ENCODE assay signal across 21 cellular contexts in genomic region chr11:73233211-73233610, GRCh38. TPM values are rescaled to one million over a fixed set of nuclear protein-coding genes. Genes with fewer than 3 reads are reported as not detected.
DNase-seq lines count a peak whose midpoint lies in the region; ATAC-seq and TF ChIP-seq lines count a peak whose summit lies in the region.
"Had no signal": no experiment of that assay in that cellular context is flagged by ENCODE, and none has a peak within 500 bp of the region (broad histone marks: within the 10 kb centered on the region; RNA-seq: fewer than 3 reads in every experiment).

No MANE protein-coding gene starts in this region.

- H3K9me3 ChIP-seq in Peyer's patch = no peaks in the 10 kb centered on the region
- no peaks in the 10 kb centered on the region for H3K9me3 ChIP-seq in skeletal muscle tissue (ENCODE audit: control insufficient read depth in 3 of 3, low read length in 3 of 3)
- H3K9me3 ChIP-seq: Caco-2 had no signal

- no peak for ATAC-seq in left colon
- no peak for ATAC-seq in HG03039 (IDR thresholded peaks at IDR 0.05; ENCODE audit: unreplicated experiment)
- no peak for ATAC-seq in HG02981 (IDR thresholded peaks at IDR 0.05; ENCODE audit: unreplicated experiment)
- ATAC-seq: HepG2 had no signal

- intact Hi-C loops in left colon (cut with DNase I, micrococcal nuclease) = loop anchor here in 1 of 2 donors (10.0 kb wide), 1 partner anchor 48 kb away; no protein-coding TSS in a partner anchor

- no peak for TF ChIP-seq CTCF in Peyer's patch (IDR thresholded peaks at IDR 0.05)

- H3K27me3 ChIP-seq in Peyer's patch (no peaks in the 10 kb centered on the region), skeletal muscle tissue (ENCODE audit: control insufficient read depth in 3 of 3, insufficient read depth in 3 of 3, low read length in 3 of 3) (no peaks in the 10 kb centered on the region)

- DNase-seq in DMS 273 (lab: John Stamatoyannopoulos, UW; ENCODE audit: unreplicated experiment) = peak; percentile 23
- no peak for DNase-seq in DMS 273 treated with DMSO at 0.1 percent for 48 hours (lab: John Stamatoyannopoulos, UW)
- DNase-seq in Peyer's patch = peak in 2 of 3 donors; percentile 13 to 34
- DNase-seq in left colon = peak; percentile 1 to 8
- no peak for DNase-seq in AML-193 (lab: John Stamatoyannopoulos, UW)
- DNase-seq: C1 segment of cervical spinal cord, DND-41, GOT3, HFFc6, NCI-H1092 treated with DMSO at 0.1 percent for 48 hours, NCI-H1694, NCI-H2107, NCI-H345 had no signal

- peaks cover 0 to 14% (median 0%) of the 10 kb centered on the region in 3 donors for H3K36me3 ChIP-seq in Peyer's patch
- H3K36me3 ChIP-seq in skeletal muscle tissue (ENCODE audit: control insufficient read depth in 3 of 3, insufficient read depth in 3 of 3, low read length in 3 of 3) = peaks cover 10 to 34% (median 22%) of the 10 kb centered on the region in 3 donors

- peak overlapping the region in 1 of 3 donors; percentile 57 for H3K9ac ChIP-seq in skeletal muscle tissue (ENCODE audit: low read depth in 1 of 3, low read length in 3 of 3)
- H3K9ac ChIP-seq: KMS-11 had no signal

- no peak for TF ChIP-seq POLR2A in Peyer's patch (IDR thresholded peaks at IDR 0.05)

- H3K27ac ChIP-seq in Peyer's patch (no peak overlapping the region), skeletal muscle tissue (ENCODE audit: low read depth, low read length) (peak overlapping the region; percentile 96)
- H3K27ac ChIP-seq: 22Rv1, KMS-11 had no signal

- H3K4me1 ChIP-seq in Peyer's patch (no peaks in the 10 kb centered on the region), skeletal muscle tissue (ENCODE audit: control insufficient read depth in 3 of 3, insufficient read depth in 3 of 3, low read length in 3 of 3) (peaks cover 58 to 77% (median 73%) of the 10 kb centered on the region in 3 donors)

- H3K4me3 ChIP-seq in Peyer's patch = no peak overlapping the region
- H3K4me3 ChIP-seq in skeletal muscle tissue (ENCODE audit: low read length in 3 of 3) = no peak overlapping the region

RNA-seq across cellular contexts. Expression of gene P2RY2, which starts 15.1 kb away (rescaled TPM):
- total RNA-seq in Peyer's patch (10 to 100 TPM in 3 of 4 donors, 1 to 10 TPM in 1; 6.6 to 42.7 (median 33.5) TPM), left colon (10 to 100 TPM; 14.5 to 20.4 TPM), skeletal muscle tissue (1.0 TPM)

RNA-seq across cellular contexts. Expression of gene P2RY6, which starts 38.9 kb away (rescaled TPM):
- total RNA-seq in Peyer's patch (1 to 10 TPM in 3 of 4 donors, not detected in 1; 1.5 to 6.6 (median 2.3) TPM), left colon (1 to 10 TPM; 1.5 to 1.8 TPM), skeletal muscle tissue (2.1 TPM)
- total RNA-seq: MCF 10A had no signal

Comparison
In these comparisons a context has a peak if more than half of its experiments do, and no peak if none do; other contexts are left out.
1. DNase-seq: peak in DMS 273 (single experiment), Peyer's patch (2 of 3) and left colon (2 of 2); none in DMS 273 treated with DMSO at 0.1 percent for 48 hours (single experiment) and AML-193 (0 of 2).